Comparison of ENCODE assay signal across 8 cellular contexts in genomic region chr11:74593463-74593862, GRCh38. TPM values are rescaled to one million over a fixed set of nuclear protein-coding genes. Genes with fewer than 3 reads are reported as not detected.
DNase-seq lines count a peak whose midpoint lies in the region; ATAC-seq and TF ChIP-seq lines count a peak whose summit lies in the region.

No MANE protein-coding gene starts in this region.

- DNase-seq in GM23338 (ENCODE audit: low spot score) (no peak), WERI-Rb-1 (no peak), gastrocnemius medialis (no peak), AG08395 (ENCODE audit: low spot score) (no peak), SKM-1 (lab: John Stamatoyannopoulos, UW; ENCODE audit: unreplicated experiment) (no peak), COR-L47 (lab: John Stamatoyannopoulos, UW) (no peak)

- 0% methylated on average over 1 of the region's 1 CpG for WGBS in gastroesophageal sphincter (ENCODE audit: low coverage in 1 of 2), 2 donors

- peaks cover 8% of the 10 kb centered on the region; the same call in 2 of the 3 replicates for H3K4me1 Mint-ChIP-seq in GM23338

- H3K4me1 ChIP-seq in GM23338 (ENCODE audit: insufficient read depth) (peaks cover 15% of the 10 kb centered on the region; the same call in 1 of the 2 replicates), gastroesophageal sphincter (peaks cover 0 to 22% (median 15%) of the 10 kb centered on the region in 3 donors), gastrocnemius medialis (peaks cover 10 to 12% of the 10 kb centered on the region in 2 donors)

- TF ChIP-seq POLR2A in gastroesophageal sphincter (IDR thresholded peaks at IDR 0.05): no peak
- TF ChIP-seq POLR2A in gastrocnemius medialis (IDR thresholded peaks at IDR 0.05): no peak

- H3K4me3 ChIP-seq in GM23338 (peak overlapping the region; percentile 96), WERI-Rb-1 (ENCODE audit: low read depth, low read length) (peak overlapping the region; percentile 100), gastroesophageal sphincter (peak overlapping the region; percentile 76 to 97), gastrocnemius medialis (peak overlapping the region; percentile 76 to 99 (median 88))

- H3K4me2 ChIP-seq in GM23338: peak overlapping the region; percentile 91

- no peaks in the 10 kb centered on the region for H4K20me1 ChIP-seq in GM23338 (replicated peaks; ENCODE audit: insufficient read depth)

- H2AFZ ChIP-seq in GM23338: no peak overlapping the region

- no peaks in the 10 kb centered on the region for H3K9me2 ChIP-seq in GM23338 (ENCODE audit: insufficient read depth)

- H3F3A ChIP-seq in GM23338 (replicated peaks; ENCODE audit: low read depth): no peaks in the 10 kb centered on the region

- no peak for TF ChIP-seq EP300 in gastroesophageal sphincter (IDR thresholded peaks at IDR 0.05)

- H3K27me3 ChIP-seq in GM23338 (ENCODE audit: insufficient read depth): no peaks in the 10 kb centered on the region
- H3K27me3 ChIP-seq in WERI-Rb-1 (ENCODE audit: insufficient read depth, low read depth, severe bottlenecking): no peaks in the 10 kb centered on the region
- no peaks in the 10 kb centered on the region for H3K27me3 ChIP-seq in gastroesophageal sphincter
- no peaks in the 10 kb centered on the region for H3K27me3 ChIP-seq in gastrocnemius medialis

- ATAC-seq in GM23338 (no peak), gastroesophageal sphincter (no peak), gastrocnemius medialis (no peak), GM21515 (IDR thresholded peaks at IDR 0.05; ENCODE audit: unreplicated experiment) (no peak)

- peaks cover 6% of the 10 kb centered on the region for H3K27me3 Mint-ChIP-seq in GM23338 (ENCODE audit: insufficient read depth, low read depth, poor library complexity)

- H3K9me3 Mint-ChIP-seq in GM23338: no peaks in the 10 kb centered on the region

- no peak overlapping the region for H3K27ac Mint-ChIP-seq in GM23338

- peaks cover 31% of the 10 kb centered on the region; the same call in 2 of the 3 replicates for H3K36me3 Mint-ChIP-seq in GM23338 (ENCODE audit: low read depth)

- H3K79me2 ChIP-seq in GM23338 (replicated peaks; ENCODE audit: insufficient read depth): peaks cover 37% of the 10 kb centered on the region

- intact Hi-C loops in gastrocnemius medialis (cut with DNase I; ENCODE audit: low total_unique reads): loop anchor here (5.0 to 10.0 kb wide), 3 partner anchors 101 to 629 kb away; partner anchors contain the start of genes LIPT2 and RNF169

- no peaks in the 10 kb centered on the region for H3K9me3 ChIP-seq in WERI-Rb-1 (ENCODE audit: severe bottlenecking)
- H3K9me3 ChIP-seq in gastroesophageal sphincter: no peaks in the 10 kb centered on the region
- no peaks in the 10 kb centered on the region for H3K9me3 ChIP-seq in gastrocnemius medialis

- in situ Hi-C loops in gastrocnemius medialis (cut with MboI; ENCODE audit: low sequenced_read_pairs in 4 of 4): no loop called here

- H3K4me3 Mint-ChIP-seq in GM23338: peak overlapping the region; percentile 100

- TF ChIP-seq CTCF in GM23338 (conservative IDR thresholded peaks at IDR 0.05; ENCODE audit: low read depth in 2 of 2): no peak
- no peak for TF ChIP-seq CTCF in WERI-Rb-1 (IDR thresholded peaks at IDR 0.05; ENCODE audit: low read depth, low read length)
- no peak for TF ChIP-seq CTCF in gastroesophageal sphincter (IDR thresholded peaks at IDR 0.05)
- TF ChIP-seq CTCF in gastrocnemius medialis (IDR thresholded peaks at IDR 0.05 in 4 of 5, conservative IDR thresholded peaks at IDR 0.05 in 1 of 5): no peak

- no peak overlapping the region for H3K27ac ChIP-seq in GM23338 (ENCODE audit: low read depth)
- H3K27ac ChIP-seq in WERI-Rb-1: no peak overlapping the region
- peak overlapping the region in 2 of 4 donors; percentile 86 for H3K27ac ChIP-seq in gastroesophageal sphincter
- H3K27ac ChIP-seq in gastrocnemius medialis: peak overlapping the region in 2 of 4 donors; percentile 73 to 75

- 0 out of 2 replicates have a peak, but pooled peaks cover 5% of the 10 kb centered on the region for H3K36me3 ChIP-seq in GM23338 (ENCODE audit: insufficient read depth)
- peaks cover 43% of the 10 kb centered on the region for H3K36me3 ChIP-seq in WERI-Rb-1
- peaks cover 0 to 38% of the 10 kb centered on the region in 2 donors for H3K36me3 ChIP-seq in gastroesophageal sphincter
- peaks cover 0 to 9% of the 10 kb centered on the region in 2 donors for H3K36me3 ChIP-seq in gastrocnemius medialis

TF ChIP-seq in GM23338, 12 proteins besides CTCF, POLR2A, EP300 and RAD21:
- no peak for TF ChIP-seq ZNF114 (CRISPR knock-in tag; IDR thresholded peaks at IDR 0.05)
- TF ChIP-seq STAT1 (IDR thresholded peaks at IDR 0.05; ENCODE audit: unreplicated experiment): no peak
- TF ChIP-seq POLR2AphosphoS5 (IDR thresholded peaks at IDR 0.05; ENCODE audit: low read depth): no peak

RNA-seq across cellular contexts. Expression of gene POLD3, which starts 1.1 kb away (rescaled TPM):
- 17.6 and 21.9 TPM in 2 replicates for total RNA-seq in GM23338 (2014; rRNA removed; shearing (Covaris generic))
- polyA plus RNA-seq in GM23338 (2016; fragmentation: Nextera tagmentation; extraction: Ambion mirVana): 40.9 and 50.1 TPM in 2 replicates
- 10 to 100 TPM in 2 of 4 donors, 1 to 10 TPM in 2; 9.1 to 18.7 (median 12.4) TPM for total RNA-seq in gastroesophageal sphincter
- 1 to 10 TPM; 4.6 to 6.4 (median 5.8) TPM for total RNA-seq in gastrocnemius medialis
